Comparison of ENCODE assay signal across 17 cellular contexts in the genomic region with DNA sequence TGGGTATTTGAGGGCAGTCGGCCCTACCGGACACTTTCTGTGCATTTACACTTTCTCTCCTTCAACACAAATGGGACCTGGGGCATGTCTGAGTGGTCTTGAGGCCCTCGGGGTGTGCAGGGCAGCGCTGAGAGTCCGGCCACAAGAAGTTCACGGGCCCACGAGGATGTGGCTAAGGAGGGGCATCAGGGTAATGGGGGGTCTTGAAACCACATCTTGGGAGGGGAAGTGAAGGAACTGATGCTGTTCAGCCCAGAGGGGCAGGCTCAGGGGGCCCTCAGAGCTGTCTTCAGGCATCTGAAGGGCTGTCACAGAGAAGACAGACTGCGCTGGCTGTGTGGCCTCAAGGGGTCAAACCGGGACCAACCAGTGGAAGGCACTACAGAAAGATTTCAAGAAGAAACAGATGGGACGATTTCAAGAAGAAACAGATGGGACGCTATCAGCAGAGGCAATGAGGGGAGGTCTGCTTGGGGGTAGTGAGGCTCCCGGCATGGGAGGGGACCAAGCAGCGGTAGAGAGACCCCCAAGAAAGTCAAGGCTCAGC. TPM values are rescaled to one million over a fixed set of nuclear protein-coding genes. Genes with fewer than 3 reads are reported as not detected.
"Had no signal": no experiment of that assay in that cellular context is flagged by ENCODE, and none has a peak within 500 bp of the region (broad histone marks: within the 10 kb centered on the region; RNA-seq: fewer than 3 reads in every experiment).

No MANE protein-coding gene starts in this region.

- DNase-seq: activated CD4-positive, alpha-beta T cell treated with anti-CD3 and anti-CD28 coated beads for 4 hours; activated CD8-positive, alpha-beta memory T cell treated with anti-CD3 and anti-CD28 coated beads, Interleukin-2, amount 50 U/mL, for 4 hours; activated CD8-positive, alpha-beta T cell treated with anti-CD3 and anti-CD28 coated beads for 36 hours; activated gamma-delta T cell treated with Interleukin-2 at 50 U/mL for 16 hours; activated naive CD8-positive, alpha-beta T cell treated with anti-CD3 and anti-CD28 coated beads for 36 hours; activated T-cell treated with anti-CD3 and anti-CD28 coated beads, Interleukin-2, amount 50 U/mL, for 72 hours; esophagus squamous epithelium; mammary epithelial cell; stimulated activated naive CD8-positive, alpha-beta T cell treated with anti-CD3 and anti-CD28 coated beads, Interleukin-15, Interleukin-2, amounts not matched to agents 100 U/mL and 50 U/mL, for 24 hours; T-cell; T1000; upper lobe of right lung had no signal

- H3K4me1 Mint-ChIP-seq: activated naive CD8-positive, alpha-beta T cell treated with anti-CD3 and anti-CD28 coated beads for 36 hours; T-cell had no signal

- H3K4me3 ChIP-seq: dorsolateral prefrontal cortex, esophagus squamous epithelium, heart left ventricle, suprapubic skin, upper lobe of right lung had no signal

- H3K36me3 Mint-ChIP-seq: activated naive CD8-positive, alpha-beta T cell treated with anti-CD3 and anti-CD28 coated beads for 36 hours; T-cell had no signal

- H3K27me3 ChIP-seq: dorsolateral prefrontal cortex, esophagus squamous epithelium, heart left ventricle, suprapubic skin, upper lobe of right lung had no signal

- ATAC-seq: activated CD8-positive, alpha-beta T cell treated with anti-CD3 and anti-CD28 coated beads for 36 hours; activated T-cell treated with anti-CD3 and anti-CD28 coated beads, Interleukin-2, amount 50 U/mL, for 72 hours; left lobe of liver; stimulated activated naive CD8-positive, alpha-beta T cell treated with anti-CD3 and anti-CD28 coated beads, Interleukin-15, Interleukin-2, amounts not matched to agents 100 U/mL and 50 U/mL, for 24 hours; T-cell; upper lobe of right lung had no signal

- H3K4me1 ChIP-seq: upper lobe of right lung had no signal

- H3K27me3 Mint-ChIP-seq: activated CD8-positive, alpha-beta T cell treated with anti-CD3 and anti-CD28 coated beads for 36 hours; activated naive CD8-positive, alpha-beta T cell treated with anti-CD3 and anti-CD28 coated beads for 36 hours had no signal

- H3K36me3 ChIP-seq: esophagus squamous epithelium, heart left ventricle, suprapubic skin, upper lobe of right lung had no signal

- H3K4me3 Mint-ChIP-seq: activated CD8-positive, alpha-beta T cell treated with anti-CD3 and anti-CD28 coated beads for 36 hours; activated naive CD8-positive, alpha-beta T cell treated with anti-CD3 and anti-CD28 coated beads for 36 hours; activated T-cell treated with anti-CD3 and anti-CD28 coated beads, Interleukin-2, amount 50 U/mL, for 72 hours; T-cell had no signal

- H3K27ac ChIP-seq: suprapubic skin, upper lobe of right lung, VCaP had no signal

- H3K27ac Mint-ChIP-seq: activated CD8-positive, alpha-beta T cell treated with anti-CD3 and anti-CD28 coated beads for 36 hours; activated naive CD8-positive, alpha-beta T cell treated with anti-CD3 and anti-CD28 coated beads for 36 hours; activated T-cell treated with anti-CD3 and anti-CD28 coated beads, Interleukin-2, amount 50 U/mL, for 72 hours; T-cell had no signal

- H3K9me3 Mint-ChIP-seq: activated CD8-positive, alpha-beta T cell treated with anti-CD3 and anti-CD28 coated beads for 36 hours; activated naive CD8-positive, alpha-beta T cell treated with anti-CD3 and anti-CD28 coated beads for 36 hours; activated T-cell treated with anti-CD3 and anti-CD28 coated beads, Interleukin-2, amount 50 U/mL, for 72 hours; T-cell had no signal

- H3K9me3 ChIP-seq: esophagus squamous epithelium, heart left ventricle, suprapubic skin, upper lobe of right lung had no signal

RNA-seq across cellular contexts. Expression of a gene that starts 45.1 kb away (rescaled TPM):
- total RNA-seq: activated CD8-positive, alpha-beta T cell treated with anti-CD3 and anti-CD28 coated beads for 36 hours; activated naive CD8-positive, alpha-beta T cell treated with anti-CD3 and anti-CD28 coated beads for 36 hours; activated T-cell treated with anti-CD3 and anti-CD28 coated beads, Interleukin-2, amount 50 U/mL, for 72 hours had no signal
